In the genomic region with DNA sequence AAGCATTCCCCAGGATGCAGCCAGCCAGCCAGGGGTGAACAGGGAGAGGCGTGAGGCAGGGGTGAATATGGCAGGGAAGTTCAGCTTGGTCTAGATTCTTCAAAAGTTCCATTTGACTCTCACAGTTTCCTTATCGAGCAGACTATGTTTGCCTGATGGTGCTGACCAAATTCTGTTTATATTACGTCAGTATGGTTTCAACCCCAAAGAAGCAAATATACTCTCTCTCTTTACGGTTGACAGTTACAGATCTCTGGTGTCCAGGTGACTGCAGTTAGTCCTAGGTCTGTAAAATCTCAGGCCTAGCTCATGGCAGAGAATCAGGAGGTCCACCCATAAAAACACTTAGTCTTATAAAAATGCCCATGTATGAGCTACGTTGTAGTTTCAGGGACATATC, we compare ENCODE assay signal across 25 cellular contexts. TPM values are rescaled to one million over a fixed set of nuclear protein-coding genes. Genes with fewer than 3 reads are reported as not detected.
DNase-seq lines count a peak whose midpoint lies in the region; ATAC-seq and FAIRE-seq lines count a peak whose summit lies in the region.
"Had no signal": no experiment of that assay in that cellular context is flagged by ENCODE, and none has a peak within 500 bp of the region (broad histone marks: within the 10 kb centered on the region; RNA-seq: fewer than 3 reads in every experiment).

No MANE protein-coding gene starts in this region.

- no peak overlapping the region for H3K4me3 Mint-ChIP-seq in activated CD4-positive, alpha-beta memory T cell treated with anti-CD3 and anti-CD28 coated beads for 36 hours
- no peak overlapping the region for H3K4me3 Mint-ChIP-seq in activated CD4-positive, alpha-beta memory T cell treated with anti-CD3 and anti-CD28 coated beads, Interleukin-2, amount 10 ng/mL, durations not matched to agents 7 days and 5 days
- H3K4me3 Mint-ChIP-seq in T-helper 2 cell treated with Interferon-gamma antibody and Interleukin-4, amounts not matched to agents 5 μg/mL and 100 μg/mL, for 36 hours = no peak overlapping the region
- H3K4me3 Mint-ChIP-seq: GM23338, HFFc6 had no signal

- POLR2A ChIA-PET in activated CD4-positive, alpha-beta memory T cell treated with anti-CD3 and anti-CD28 coated beads for 36 hours (lab: Charles Lee) = no interaction called here
- POLR2A ChIA-PET in activated CD4-positive, alpha-beta memory T cell treated with anti-CD3 and anti-CD28 coated beads, Interleukin-2, amount 10 ng/mL, durations not matched to agents 7 days and 5 days (lab: Charles Lee) = no interaction called here

- peaks cover 11% of the 10 kb centered on the region for H3K9me3 Mint-ChIP-seq in activated CD4-positive, alpha-beta memory T cell treated with anti-CD3 and anti-CD28 coated beads for 36 hours
- H3K9me3 Mint-ChIP-seq in activated CD4-positive, alpha-beta memory T cell treated with anti-CD3 and anti-CD28 coated beads, Interleukin-2, amount 10 ng/mL, durations not matched to agents 7 days and 5 days = no peaks in the 10 kb centered on the region
- no peaks in the 10 kb centered on the region for H3K9me3 Mint-ChIP-seq in T-helper 2 cell treated with Interferon-gamma antibody and Interleukin-4, amounts not matched to agents 5 μg/mL and 100 μg/mL, for 36 hours
- H3K9me3 Mint-ChIP-seq: activated naive CD4-positive, alpha-beta T cell treated with anti-CD3 and anti-CD28 coated beads, Interleukin-2, amount 50 U/mL, for 72 hours; HFFc6 had no signal

- H3K27ac Mint-ChIP-seq in activated CD4-positive, alpha-beta memory T cell treated with anti-CD3 and anti-CD28 coated beads for 36 hours = no peak overlapping the region
- no peak overlapping the region for H3K27ac Mint-ChIP-seq in activated CD4-positive, alpha-beta memory T cell treated with anti-CD3 and anti-CD28 coated beads, Interleukin-2, amount 10 ng/mL, durations not matched to agents 7 days and 5 days
- H3K27ac Mint-ChIP-seq in T-helper 2 cell treated with Interferon-gamma antibody and Interleukin-4, amounts not matched to agents 5 μg/mL and 100 μg/mL, for 36 hours = peak overlapping the region; percentile 37
- H3K27ac Mint-ChIP-seq: GM23338, HFFc6 had no signal

- no peak for ATAC-seq in GM19324 (IDR thresholded peaks at IDR 0.05; ENCODE audit: low FRiP score, unreplicated experiment)
- ATAC-seq: activated CD4-positive, CD25-positive, alpha-beta regulatory T cell treated with anti-CD3 and anti-CD28 coated beads, Interleukin-2, amount 50 U/mL, for 24 hours; activated naive CD4-positive, alpha-beta T cell treated with anti-CD3 and anti-CD28 coated beads, Interleukin-2, amount 50 U/mL, for 72 hours; GM23338; naive thymus-derived CD4-positive, alpha-beta T cell had no signal

- H3K27me3 Mint-ChIP-seq in activated CD4-positive, alpha-beta memory T cell treated with anti-CD3 and anti-CD28 coated beads for 36 hours = no peaks in the 10 kb centered on the region
- H3K27me3 Mint-ChIP-seq in activated CD4-positive, alpha-beta memory T cell treated with anti-CD3 and anti-CD28 coated beads, Interleukin-2, amount 10 ng/mL, durations not matched to agents 7 days and 5 days = no peaks in the 10 kb centered on the region
- no peaks in the 10 kb centered on the region for H3K27me3 Mint-ChIP-seq in T-helper 2 cell treated with Interferon-gamma antibody and Interleukin-4, amounts not matched to agents 5 μg/mL and 100 μg/mL, for 36 hours (ENCODE audit: low read depth)
- H3K27me3 Mint-ChIP-seq: naive thymus-derived CD4-positive, alpha-beta T cell had no signal

- H3K4me1 Mint-ChIP-seq in activated CD4-positive, alpha-beta memory T cell treated with anti-CD3 and anti-CD28 coated beads for 36 hours (ENCODE audit: low read depth) = peaks cover 27% of the 10 kb centered on the region
- peaks cover 28% of the 10 kb centered on the region for H3K4me1 Mint-ChIP-seq in activated CD4-positive, alpha-beta memory T cell treated with anti-CD3 and anti-CD28 coated beads, Interleukin-2, amount 10 ng/mL, durations not matched to agents 7 days and 5 days
- peaks cover 35% of the 10 kb centered on the region for H3K4me1 Mint-ChIP-seq in T-helper 2 cell treated with Interferon-gamma antibody and Interleukin-4, amounts not matched to agents 5 μg/mL and 100 μg/mL, for 36 hours (ENCODE audit: low read depth)

- FAIRE-seq in GM19239 (lab: Jason Lieb, UNC) = peak; percentile 62
- FAIRE-seq: A204.1, keratinocyte, TTC549 had no signal

- in situ Hi-C loops in G401 (cut with HindIII; ENCODE audit: low sequenced_read_pairs) = no loop called here

- intact Hi-C loops in activated CD4-positive, alpha-beta memory T cell treated with anti-CD3 and anti-CD28 coated beads for 36 hours (cut with micrococcal nuclease) = no loop called here
- intact Hi-C loops in posterior vena cava (cut with DNase I) = no loop called here

- peaks cover 12% of the 10 kb centered on the region for H3K36me3 Mint-ChIP-seq in activated CD4-positive, alpha-beta memory T cell treated with anti-CD3 and anti-CD28 coated beads for 36 hours
- peaks cover 25% of the 10 kb centered on the region for H3K36me3 Mint-ChIP-seq in activated CD4-positive, alpha-beta memory T cell treated with anti-CD3 and anti-CD28 coated beads, Interleukin-2, amount 10 ng/mL, durations not matched to agents 7 days and 5 days (ENCODE audit: low read depth)
- H3K36me3 Mint-ChIP-seq in T-helper 2 cell treated with Interferon-gamma antibody and Interleukin-4, amounts not matched to agents 5 μg/mL and 100 μg/mL, for 36 hours (ENCODE audit: low read depth) = peaks cover 18% of the 10 kb centered on the region
- H3K36me3 Mint-ChIP-seq: activated naive CD4-positive, alpha-beta T cell treated with anti-CD3 and anti-CD28 coated beads, Interleukin-2, amount 50 U/mL, for 72 hours had no signal

- CTCF ChIA-PET in activated CD4-positive, alpha-beta memory T cell treated with anti-CD3 and anti-CD28 coated beads for 36 hours (lab: Charles Lee) = interaction anchor here (0.9 to 1.2 kb wide), 2 partner anchors 18 to 38 kb away, joined by 4 read pairs; a partner anchor contains a TSS
- CTCF ChIA-PET in activated CD4-positive, alpha-beta memory T cell treated with anti-CD3 and anti-CD28 coated beads, Interleukin-2, amount 10 ng/mL, durations not matched to agents 7 days and 5 days (lab: Charles Lee) = interaction anchor here (11.1 kb wide), 1 partner anchor 17 kb away, joined by 131 read pairs; no protein-coding TSS in a partner anchor

- peak; percentile 8 for DNase-seq in activated CD4-positive, alpha-beta memory T cell treated with anti-CD3 and anti-CD28 coated beads for 36 hours
- DNase-seq in activated CD4-positive, alpha-beta memory T cell treated with anti-CD3 and anti-CD28 coated beads, Interleukin-2, amount 10 ng/mL, durations not matched to agents 7 days and 5 days = no peak
- no peak for DNase-seq in GM19239 (ENCODE audit: insufficient read length, low spot score)
- DNase-seq in T-helper 2 cell treated with Interferon-gamma antibody and Interleukin-4, amounts not matched to agents 5 μg/mL and 100 μg/mL, for 36 hours (ENCODE audit: low spot score) = no peak
- peak; percentile 10 for DNase-seq in posterior vena cava (ENCODE audit: low spot score)
- no peak for DNase-seq in G401 (ENCODE audit: low spot score)
- DNase-seq in NCI-H2171 treated with DMSO at 0.1 percent for 48 hours (lab: John Stamatoyannopoulos, UW) = no peak
- DNase-seq: AML-193; colonic mucosa; effector memory CD4-positive, alpha-beta T cell; HFFc6; midbrain; NCI-H1048; NCI-H187 treated with DMSO at 0.1 percent for 48 hours; NCI-H69; occipital lobe; T-helper 1 cell had no signal

RNA-seq across cellular contexts. Expression of a gene that starts 38.3 kb away (rescaled TPM):
- 10 to 100 TPM; 52.0 to 52.5 TPM for total RNA-seq in activated CD4-positive, alpha-beta memory T cell treated with anti-CD3 and anti-CD28 coated beads for 36 hours
- total RNA-seq in activated CD4-positive, alpha-beta memory T cell treated with anti-CD3 and anti-CD28 coated beads, Interleukin-2, amount 10 ng/mL, durations not matched to agents 7 days and 5 days = 10 to 100 TPM; 43.2 to 45.5 TPM
- total RNA-seq in posterior vena cava = 10 to 100 TPM; 25.9 to 26.3 TPM
- 11.5 and 11.8 TPM in 2 replicates for total RNA-seq in G401 (2014; rRNA removed; shearing (Covaris generic))

Comparison
In these comparisons a context has a peak if more than half of its experiments do, and no peak if none do; other contexts are left out.
1. DNase-seq: peak in activated CD4-positive, alpha-beta memory T cell treated with anti-CD3 and anti-CD28 coated beads for 36 hours (single experiment) and posterior vena cava (single experiment); none in activated CD4-positive, alpha-beta memory T cell treated with anti-CD3 and anti-CD28 coated beads, Interleukin-2, amount 10 ng/mL, durations not matched to agents 7 days and 5 days (single experiment), GM19239 (single experiment), T-helper 2 cell treated with Interferon-gamma antibody and Interleukin-4, amounts not matched to agents 5 μg/mL and 100 μg/mL, for 36 hours (single experiment), G401 (single experiment) and NCI-H2171 treated with DMSO at 0.1 percent for 48 hours (single experiment).